Comparison of ENCODE assay signal across 1 cellular context in genomic region chr19:7789447-7789846, GRCh38.
TF ChIP-seq lines count a peak whose summit lies in the region.

No MANE protein-coding gene starts in this region.

TF ChIP-seq in K562, 482 proteins besides CTCF, POLR2A, EP300 and RAD21:
- TF ChIP-seq PTBP1 (IDR thresholded peaks at IDR 0.05; ENCODE audit: low read depth, low read length) (no peak), OTX1 (CRISPR knock-in tag; IDR thresholded peaks at IDR 0.05) (no peak), SP2 (IDR thresholded peaks at IDR 0.05; ENCODE audit: extremely low read depth, low read depth, low read length, poor library complexity, severe bottlenecking) (no peak), TSHZ1 (CRISPR knock-in tag; IDR thresholded peaks at IDR 0.05) (no peak), ZBTB43 (CRISPR knock-in tag; IDR thresholded peaks at IDR 0.05) (no peak), HMGN3 (IDR thresholded peaks at IDR 0.05; ENCODE audit: borderline replicate concordance, extremely low read depth, insufficient read length, low read depth, low read length) (no peak), MAZ (CRISPR knock-in tag; conservative IDR thresholded peaks at IDR 0.05 in 1 of 2, IDR thresholded peaks at IDR 0.05 in 1 of 2) (no peak), ZNF23 (CRISPR knock-in tag; IDR thresholded peaks at IDR 0.05) (no peak), MYC (IDR thresholded peaks at IDR 0.05; ENCODE audit: low read depth, low read length) (no peak), MYC (CRISPR knock-in tag; IDR thresholded peaks at IDR 0.05; ENCODE audit: borderline replicate concordance, low read depth) (no peak)
- TF ChIP-seq, protein P1, sequence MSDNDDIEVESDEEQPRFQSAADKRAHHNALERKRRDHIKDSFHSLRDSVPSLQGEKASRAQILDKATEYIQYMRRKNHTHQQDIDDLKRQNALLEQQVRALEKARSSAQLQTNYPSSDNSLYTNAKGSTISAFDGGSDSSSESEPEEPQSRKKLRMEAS (CRISPR knock-in tag; IDR thresholded peaks at IDR 0.05) = no peak
- TF ChIP-seq, protein P2, sequence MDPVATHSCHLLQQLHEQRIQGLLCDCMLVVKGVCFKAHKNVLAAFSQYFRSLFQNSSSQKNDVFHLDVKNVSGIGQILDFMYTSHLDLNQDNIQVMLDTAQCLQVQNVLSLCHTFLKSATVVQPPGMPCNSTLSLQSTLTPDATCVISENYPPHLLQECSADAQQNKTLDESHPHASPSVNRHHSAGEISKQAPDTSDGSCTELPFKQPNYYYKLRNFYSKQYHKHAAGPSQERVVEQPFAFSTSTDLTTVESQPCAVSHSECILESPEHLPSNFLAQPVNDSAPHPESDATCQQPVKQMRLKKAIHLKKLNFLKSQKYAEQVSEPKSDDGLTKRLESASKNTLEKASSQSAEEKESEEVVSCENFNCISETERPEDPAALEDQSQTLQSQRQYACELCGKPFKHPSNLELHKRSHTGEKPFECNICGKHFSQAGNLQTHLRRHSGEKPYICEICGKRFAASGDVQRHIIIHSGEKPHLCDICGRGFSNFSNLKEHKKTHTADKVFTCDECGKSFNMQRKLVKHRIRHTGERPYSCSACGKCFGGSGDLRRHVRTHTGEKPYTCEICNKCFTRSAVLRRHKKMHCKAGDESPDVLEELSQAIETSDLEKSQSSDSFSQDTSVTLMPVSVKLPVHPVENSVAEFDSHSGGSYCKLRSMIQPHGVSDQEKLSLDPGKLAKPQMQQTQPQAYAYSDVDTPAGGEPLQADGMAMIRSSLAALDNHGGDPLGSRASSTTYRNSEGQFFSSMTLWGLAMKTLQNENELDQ (CRISPR knock-in tag; IDR thresholded peaks at IDR 0.05; ENCODE audit: borderline replicate concordance) = no peak
TF ChIP-seq in K562: peak in this region for 0.
